In genomic region chr12:12927211-12928079, GRCh38 we compare ENCODE assay signal across 8 cellular contexts.
DNase-seq lines count a peak whose midpoint lies in the region; ATAC-seq and TF ChIP-seq lines count a peak whose summit lies in the region.

No MANE protein-coding gene starts in this region.

- TF ChIP-seq CTCF in GM20000 (IDR thresholded peaks at IDR 0.05; ENCODE audit: extremely low read depth, missing control alignments) = no peak

- DNase-seq in NCI-H748 (lab: John Stamatoyannopoulos, UW; ENCODE audit: unreplicated experiment) = peak; percentile 53
- DNase-seq in astrocyte of the hippocampus (ENCODE audit: low read depth, low spot score) = peak; percentile 45
- DNase-seq in iris pigment epithelial cell (ENCODE audit: low read depth) = peak; percentile 61
- DNase-seq in stimulated activated CD4-positive, alpha-beta T cell treated with anti-CD3 and anti-CD28 coated beads, TNF-alpha, amount 100 ng/mL, for 24 hours (ENCODE audit: low read depth in 3 of 3) = peak in 2 of 3 experiments; percentile 4 to 22
- no peak for DNase-seq in GM20000 (ENCODE audit: low spot score)
- no peak for DNase-seq in EL

- ATAC-seq in GM21528 (IDR thresholded peaks at IDR 0.05; ENCODE audit: low FRiP score, unreplicated experiment) = peak; percentile 80
- no peak for ATAC-seq in HG03196 (IDR thresholded peaks at IDR 0.05; ENCODE audit: unreplicated experiment)

Comparison
In these comparisons a context has a peak if more than half of its experiments do, and no peak if none do; other contexts are left out.
1. DNase-seq: peak in NCI-H748 (single experiment), astrocyte of the hippocampus (single experiment), iris pigment epithelial cell (single experiment) and stimulated activated CD4-positive, alpha-beta T cell treated with anti-CD3 and anti-CD28 coated beads, TNF-alpha, amount 100 ng/mL, for 24 hours (2 of 3); none in GM20000 (single experiment) and EL (single experiment).